ENCODE assay signal across 24 cellular contexts in the genomic region with DNA sequence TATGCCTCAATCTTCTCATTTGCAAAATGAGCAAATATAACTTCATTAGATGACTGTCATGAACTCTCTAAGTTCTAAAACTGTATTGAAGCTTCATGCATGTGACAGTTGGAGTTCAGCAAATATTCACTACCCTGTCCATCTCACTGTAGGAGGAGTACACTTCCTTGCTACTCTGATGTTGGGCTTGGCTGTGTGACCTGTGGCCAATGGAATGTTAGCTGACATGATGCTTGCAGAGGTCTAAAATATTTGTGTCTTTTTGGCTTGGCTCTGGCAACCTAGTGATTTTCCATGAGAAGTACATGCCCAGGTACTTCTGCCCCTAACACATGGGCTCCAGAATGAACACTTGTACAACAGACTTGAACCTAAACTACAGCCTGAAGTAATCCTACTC.
A peak's percentile ranks its signal among the peaks of the same experiment; 100 is the strongest.
DNase-seq lines count a peak whose midpoint lies in the region; ATAC-seq, FAIRE-seq and TF ChIP-seq lines count a peak whose summit lies in the region.
"Had no signal": no experiment of that assay in that cellular context is flagged by ENCODE, and none has a peak within 500 bp of the region (broad histone marks: within the 10 kb centered on the region; RNA-seq: fewer than 3 reads in every experiment).

No MANE protein-coding gene starts in this region.

- peaks cover 0 to 3% of the 10 kb centered on the region in 2 donors for H3K9me3 Mint-ChIP-seq in activated naive CD4-positive, alpha-beta T cell treated with anti-CD3 and anti-CD28 coated beads, Interleukin-2, amount 50 U/mL, for 72 hours
- H3K9me3 Mint-ChIP-seq: IgD-negative memory B cell had no signal

- H3K27me3 ChIP-seq in bronchial epithelial cell (ENCODE audit: control insufficient read depth, insufficient read depth, low read length), result no peaks in the 10 kb centered on the region
- H3K27me3 ChIP-seq: BLaER1 treated with 17β-estradiol and CSF1 and Interleukin-3, amounts not matched to agents 10 nM and 100 nM; Peyer's patch had no signal

- no peak for ATAC-seq in activated naive CD4-positive, alpha-beta T cell treated with anti-CD3 and anti-CD28 coated beads, Interleukin-2, amount 50 U/mL, for 72 hours
- no peak for ATAC-seq in HG03135 (IDR thresholded peaks at IDR 0.05; ENCODE audit: unreplicated experiment)
- ATAC-seq: A549 had no signal

- no peaks in the 10 kb centered on the region for H3K36me3 ChIP-seq in bronchial epithelial cell (ENCODE audit: control insufficient read depth, insufficient read depth, low read length)
- H3K36me3 ChIP-seq: BLaER1 treated with 17β-estradiol and CSF1 and Interleukin-3, amounts not matched to agents 10 nM and 100 nM; HAP-1; Peyer's patch had no signal

- TF ChIP-seq CTCF in bronchial epithelial cell (IDR thresholded peaks at IDR 0.05; ENCODE audit: insufficient read depth, low read length, severe bottlenecking), result no peak

- H3K36me3 Mint-ChIP-seq in activated naive CD4-positive, alpha-beta T cell treated with anti-CD3 and anti-CD28 coated beads, Interleukin-2, amount 50 U/mL, for 72 hours, result no peaks in the 10 kb centered on the region
- H3K36me3 Mint-ChIP-seq: CD4-positive, alpha-beta memory T cell; IgD-negative memory B cell had no signal

- no peak overlapping the region for H3K4me3 ChIP-seq in bronchial epithelial cell (ENCODE audit: low read depth, low read length)
- H3K4me3 ChIP-seq: A549; BLaER1 treated with 17β-estradiol and CSF1 and Interleukin-3, amounts not matched to agents 10 nM and 100 nM; HAP-1; Peyer's patch had no signal

- DNase-seq in AG20443 (ENCODE audit: low spot score) (peak; percentile 47), HS-5 (ENCODE audit: low read depth) (peak; percentile 8), bronchial epithelial cell (ENCODE audit: low read depth) (peak; percentile 30), kidney tubule cell (ENCODE audit: low spot score) (peak; percentile 1), MV-4-11 (lab: John Stamatoyannopoulos, UW) (no peak)
- no peak for DNase-seq in activated naive CD4-positive, alpha-beta T cell treated with anti-CD3 and anti-CD28 coated beads, Interleukin-2, amount 50 U/mL, for 72 hours (ENCODE audit: low spot score in 2 of 2)
- no peak for DNase-seq in activated CD4-positive, alpha-beta T cell treated with anti-CD3 and anti-CD28 coated beads, Interleukin-2, amount 50 U/mL, for 4 hours
- DNase-seq: Caco-2; CD4-positive, alpha-beta memory T cell; DMS 273 treated with DMSO at 0.1 percent for 48 hours; DMS79 treated with DMSO at 0.1 percent for 48 hours; NCI-H1694; NCI-H2081; NCI-H2171; NCI-H446; NCI-H526; Peyer's patch had no signal

- H3K27ac Mint-ChIP-seq in activated naive CD4-positive, alpha-beta T cell treated with anti-CD3 and anti-CD28 coated beads, Interleukin-2, amount 50 U/mL, for 72 hours, result no peak overlapping the region
- H3K27ac Mint-ChIP-seq: CD4-positive, alpha-beta memory T cell; IgD-negative memory B cell had no signal

- FAIRE-seq in bronchial epithelial cell (lab: Jason Lieb, UNC), result no peak
- FAIRE-seq: A549, G401.6, GM19239 had no signal

Comparison
In these comparisons a context has a peak if more than half of its experiments do, and no peak if none do; other contexts are left out.
1. DNase-seq: peak in AG20443 (single experiment), HS-5 (single experiment), bronchial epithelial cell (single experiment) and kidney tubule cell (single experiment); none in MV-4-11 (single experiment), activated naive CD4-positive, alpha-beta T cell treated with anti-CD3 and anti-CD28 coated beads, Interleukin-2, amount 50 U/mL, for 72 hours (0 of 2) and activated CD4-positive, alpha-beta T cell treated with anti-CD3 and anti-CD28 coated beads, Interleukin-2, amount 50 U/mL, for 4 hours (0 of 2).